1 cellular context compared by ENCODE assay signal in the genomic region with DNA sequence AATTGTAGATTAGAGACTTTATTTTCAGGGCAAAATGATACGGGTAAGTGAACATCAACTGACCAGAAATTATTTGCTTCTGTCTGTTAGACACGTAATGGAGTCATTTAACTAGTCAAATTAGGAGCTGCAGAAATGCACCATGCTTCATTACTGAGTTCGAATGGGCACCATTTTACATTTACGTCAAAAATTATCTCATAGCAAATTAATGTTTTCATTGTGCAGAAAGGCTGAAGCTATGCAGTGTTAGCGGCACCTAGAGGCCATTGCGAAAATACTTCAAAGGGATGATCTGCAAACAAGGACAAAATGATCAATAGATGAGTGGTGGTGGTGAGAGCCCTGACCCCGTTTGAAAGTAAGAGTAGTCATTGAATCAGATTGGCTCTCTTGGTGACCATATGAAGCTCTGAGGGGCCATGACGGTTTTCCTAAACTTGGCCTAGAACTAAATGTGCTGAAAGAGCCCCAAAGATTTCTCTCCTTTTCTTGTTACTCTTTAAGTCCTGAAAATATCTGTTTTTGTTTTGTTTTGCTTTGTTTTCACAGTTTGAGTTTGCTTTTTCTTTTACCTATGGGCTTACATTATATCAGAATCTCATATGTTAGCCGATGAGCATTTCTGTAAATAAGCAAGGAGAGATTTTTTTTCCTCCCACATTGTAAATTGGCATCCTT.
TF ChIP-seq lines count a peak whose summit lies in the region.

No MANE protein-coding gene starts in this region.

TF ChIP-seq in SK-N-SH, 30 proteins besides CTCF, POLR2A, EP300 and RAD21 (continued from another document):
- TF ChIP-seq TEAD4 (IDR thresholded peaks at IDR 0.05; ENCODE audit: borderline replicate concordance, insufficient read depth) (no peak), NFIC (IDR thresholded peaks at IDR 0.05; ENCODE audit: borderline replicate concordance) (no peak), RXRA (IDR thresholded peaks at IDR 0.05; ENCODE audit: borderline replicate concordance, low read depth) (no peak), GABPA (IDR thresholded peaks at IDR 0.05; ENCODE audit: low read depth) (no peak), YY1 (IDR thresholded peaks at IDR 0.05; ENCODE audit: low read depth) (no peak), FOXM1 (IDR thresholded peaks at IDR 0.05; ENCODE audit: low read depth) (no peak), TAF1 (IDR thresholded peaks at IDR 0.05; ENCODE audit: borderline replicate concordance, low read depth, low read length) (no peak), MXI1 (IDR thresholded peaks at IDR 0.05; ENCODE audit: low read depth, low read length) (peak; percentile 54), GATA2 (CRISPR knock-in tag; IDR thresholded peaks at IDR 0.05) (peak; percentile 7; the same call in 1 of the 2 replicates), JUND (IDR thresholded peaks at IDR 0.05) (no peak), POLR2AphosphoS5 (IDR thresholded peaks at IDR 0.05; ENCODE audit: low read depth, low read length) (no peak)
- TF ChIP-seq, protein P1, sequence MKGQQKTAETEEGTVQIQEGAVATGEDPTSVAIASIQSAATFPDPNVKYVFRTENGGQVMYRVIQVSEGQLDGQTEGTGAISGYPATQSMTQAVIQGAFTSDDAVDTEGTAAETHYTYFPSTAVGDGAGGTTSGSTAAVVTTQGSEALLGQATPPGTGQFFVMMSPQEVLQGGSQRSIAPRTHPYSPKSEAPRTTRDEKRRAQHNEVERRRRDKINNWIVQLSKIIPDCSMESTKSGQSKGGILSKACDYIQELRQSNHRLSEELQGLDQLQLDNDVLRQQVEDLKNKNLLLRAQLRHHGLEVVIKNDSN (IDR thresholded peaks at IDR 0.05; ENCODE audit: borderline replicate concordance, low read depth), result no peak
- TF ChIP-seq, protein P2, sequence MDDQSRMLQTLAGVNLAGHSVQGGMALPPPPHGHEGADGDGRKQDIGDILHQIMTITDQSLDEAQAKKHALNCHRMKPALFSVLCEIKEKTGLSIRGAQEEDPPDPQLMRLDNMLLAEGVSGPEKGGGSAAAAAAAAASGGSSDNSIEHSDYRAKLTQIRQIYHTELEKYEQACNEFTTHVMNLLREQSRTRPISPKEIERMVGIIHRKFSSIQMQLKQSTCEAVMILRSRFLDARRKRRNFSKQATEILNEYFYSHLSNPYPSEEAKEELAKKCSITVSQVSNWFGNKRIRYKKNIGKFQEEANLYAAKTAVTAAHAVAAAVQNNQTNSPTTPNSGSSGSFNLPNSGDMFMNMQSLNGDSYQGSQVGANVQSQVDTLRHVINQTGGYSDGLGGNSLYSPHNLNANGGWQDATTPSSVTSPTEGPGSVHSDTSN (IDR thresholded peaks at IDR 0.05), result no peak
- TF ChIP-seq, protein P3, sequence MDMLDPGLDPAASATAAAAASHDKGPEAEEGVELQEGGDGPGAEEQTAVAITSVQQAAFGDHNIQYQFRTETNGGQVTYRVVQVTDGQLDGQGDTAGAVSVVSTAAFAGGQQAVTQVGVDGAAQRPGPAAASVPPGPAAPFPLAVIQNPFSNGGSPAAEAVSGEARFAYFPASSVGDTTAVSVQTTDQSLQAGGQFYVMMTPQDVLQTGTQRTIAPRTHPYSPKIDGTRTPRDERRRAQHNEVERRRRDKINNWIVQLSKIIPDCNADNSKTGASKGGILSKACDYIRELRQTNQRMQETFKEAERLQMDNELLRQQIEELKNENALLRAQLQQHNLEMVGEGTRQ (IDR thresholded peaks at IDR 0.05; ENCODE audit: borderline replicate concordance, low read depth, low read length), result no peak
- TF ChIP-seq, protein P4, sequence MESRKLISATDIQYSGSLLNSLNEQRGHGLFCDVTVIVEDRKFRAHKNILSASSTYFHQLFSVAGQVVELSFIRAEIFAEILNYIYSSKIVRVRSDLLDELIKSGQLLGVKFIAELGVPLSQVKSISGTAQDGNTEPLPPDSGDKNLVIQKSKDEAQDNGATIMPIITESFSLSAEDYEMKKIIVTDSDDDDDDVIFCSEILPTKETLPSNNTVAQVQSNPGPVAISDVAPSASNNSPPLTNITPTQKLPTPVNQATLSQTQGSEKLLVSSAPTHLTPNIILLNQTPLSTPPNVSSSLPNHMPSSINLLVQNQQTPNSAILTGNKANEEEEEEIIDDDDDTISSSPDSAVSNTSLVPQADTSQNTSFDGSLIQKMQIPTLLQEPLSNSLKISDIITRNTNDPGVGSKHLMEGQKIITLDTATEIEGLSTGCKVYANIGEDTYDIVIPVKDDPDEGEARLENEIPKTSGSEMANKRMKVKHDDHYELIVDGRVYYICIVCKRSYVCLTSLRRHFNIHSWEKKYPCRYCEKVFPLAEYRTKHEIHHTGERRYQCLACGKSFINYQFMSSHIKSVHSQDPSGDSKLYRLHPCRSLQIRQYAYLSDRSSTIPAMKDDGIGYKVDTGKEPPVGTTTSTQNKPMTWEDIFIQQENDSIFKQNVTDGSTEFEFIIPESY (IDR thresholded peaks at IDR 0.05; ENCODE audit: borderline replicate concordance, low read depth), result no peak
- TF ChIP-seq, protein P5, sequence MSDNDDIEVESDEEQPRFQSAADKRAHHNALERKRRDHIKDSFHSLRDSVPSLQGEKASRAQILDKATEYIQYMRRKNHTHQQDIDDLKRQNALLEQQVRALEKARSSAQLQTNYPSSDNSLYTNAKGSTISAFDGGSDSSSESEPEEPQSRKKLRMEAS (IDR thresholded peaks at IDR 0.05; ENCODE audit: low read depth), result no peak
